Comparison of ENCODE assay signal across 21 cellular contexts in genomic region chr4:83546796-83547195, GRCh38. TPM values are rescaled to one million over a fixed set of nuclear protein-coding genes. Genes with fewer than 3 reads are reported as not detected.
A peak's percentile ranks its signal among the peaks of the same experiment; 100 is the strongest.
DNase-seq lines count a peak whose midpoint lies in the region; ATAC-seq and TF ChIP-seq lines count a peak whose summit lies in the region.
"Had no signal": no experiment of that assay in that cellular context is flagged by ENCODE, and none has a peak within 500 bp of the region (broad histone marks: within the 10 kb centered on the region; RNA-seq: fewer than 3 reads in every experiment).

No MANE protein-coding gene starts in this region.

- H2AFZ ChIP-seq in HCT116 (ENCODE audit: low read depth, low read length, poor library complexity, severe bottlenecking), result no peak overlapping the region
- no peak overlapping the region for H2AFZ ChIP-seq in neural progenitor cell (replicated peaks)

- TF ChIP-seq CTCF in HCT116 (IDR thresholded peaks at IDR 0.05 in 2 of 3, conservative IDR thresholded peaks at IDR 0.05 in 1 of 3; ENCODE audit: borderline replicate concordance in 1 of 3, insufficient read depth in 1 of 3, low read depth in 2 of 3, low read length in 2 of 3) (no peak), left ventricle myocardium inferior (IDR thresholded peaks at IDR 0.05; ENCODE audit: borderline replicate concordance) (no peak), neural progenitor cell (IDR thresholded peaks at IDR 0.05) (no peak)

- TF ChIP-seq RAD21 in HCT116 (IDR thresholded peaks at IDR 0.05; ENCODE audit: low read depth), result no peak

- no peak overlapping the region for H3K9ac ChIP-seq in HCT116 (ENCODE audit: low read length)
- no peak overlapping the region for H3K9ac ChIP-seq in neural progenitor cell

- no peaks in the 10 kb centered on the region for H3K9me2 ChIP-seq in HCT116 (ENCODE audit: insufficient read depth)

- no peak overlapping the region for H3K27ac Mint-ChIP-seq in neural progenitor cell
- H3K27ac Mint-ChIP-seq: activated T-helper 17 cell treated with anti-CD3 and anti-CD28 coated beads, Interleukin-2, amount 50 U/mL, for 72 hours; T-cell; WTC11 had no signal

- no peaks in the 10 kb centered on the region for H3K9me3 Mint-ChIP-seq in neural progenitor cell
- H3K9me3 Mint-ChIP-seq: activated T-helper 17 cell treated with anti-CD3 and anti-CD28 coated beads, Interleukin-2, amount 50 U/mL, for 72 hours; T-cell had no signal

- peaks cover 3% of the 10 kb centered on the region for H3K27me3 Mint-ChIP-seq in neural progenitor cell (ENCODE audit: insufficient read depth, low read depth)
- H3K27me3 Mint-ChIP-seq: activated T-helper 17 cell treated with anti-CD3 and anti-CD28 coated beads, Interleukin-2, amount 50 U/mL, for 72 hours had no signal

- H3K9me3 ChIP-seq in HCT116 (ENCODE audit: control insufficient read depth in 1 of 2, insufficient read depth in 1 of 2, low read depth in 1 of 2, low read length in 2 of 2), result no peaks in the 10 kb centered on the region
- H3K9me3 ChIP-seq in left ventricle myocardium inferior (replicated peaks), result no peaks in the 10 kb centered on the region
- H3K9me3 ChIP-seq in neural progenitor cell (ENCODE audit: low read depth), result no peaks in the 10 kb centered on the region
- H3K9me3 ChIP-seq: mucosa of descending colon, ovary had no signal

- H3K4me2 ChIP-seq in HCT116 (ENCODE audit: low read length) (peak overlapping the region; percentile 10; the same call in 1 of the 2 replicates), neural progenitor cell (no peak overlapping the region)
- H3K4me2 ChIP-seq: smooth muscle cell had no signal

- no peak overlapping the region for H3K27ac ChIP-seq in HCT116 (ENCODE audit: low read depth, low read length)
- peak overlapping the region; percentile 93 for H3K27ac ChIP-seq in left ventricle myocardium inferior (replicated peaks)
- H3K27ac ChIP-seq in neural progenitor cell, result no peak overlapping the region
- H3K27ac ChIP-seq: ovary had no signal

- CTCF ChIA-PET in HCT116 (lab: Charles Lee), result no interaction called here

- no peaks in the 10 kb centered on the region for H3F3A ChIP-seq in neural progenitor cell (ENCODE audit: low read depth)

- no peak overlapping the region for H3K4me3 Mint-ChIP-seq in neural progenitor cell
- H3K4me3 Mint-ChIP-seq: activated T-helper 17 cell treated with anti-CD3 and anti-CD28 coated beads, Interleukin-2, amount 50 U/mL, for 72 hours; T-cell; WTC11 had no signal

- no peak for TF ChIP-seq POLR2A in HCT116 (IDR thresholded peaks at IDR 0.05; ENCODE audit: borderline replicate concordance, extremely low read depth, insufficient read depth, insufficient read length)

- H3K4me3 ChIP-seq in HCT116 (replicated peaks in 1 of 2; ENCODE audit: low read depth in 1 of 2, low read length in 2 of 2), result no peak overlapping the region
- no peak overlapping the region for H3K4me3 ChIP-seq in left ventricle myocardium inferior
- no peak overlapping the region for H3K4me3 ChIP-seq in neural progenitor cell
- H3K4me3 ChIP-seq: mucosa of descending colon, ovary, smooth muscle cell had no signal

- H3K4me1 ChIP-seq in HCT116 (ENCODE audit: control insufficient read depth in 1 of 2, insufficient read depth in 2 of 2, low read length in 2 of 2), result peaks cover 25 to 49% of the 10 kb centered on the region in 2 experiments
- peaks cover 54% of the 10 kb centered on the region for H3K4me1 ChIP-seq in left ventricle myocardium inferior
- no peaks in the 10 kb centered on the region for H3K4me1 ChIP-seq in neural progenitor cell

- H3K4me1 Mint-ChIP-seq in neural progenitor cell, result no peaks in the 10 kb centered on the region
- H3K4me1 Mint-ChIP-seq: WTC11 had no signal

- ATAC-seq in HCT116, result no peak
- ATAC-seq: activated T-helper 17 cell treated with anti-CD3 and anti-CD28 coated beads, Interleukin-2, amount 50 U/mL, for 72 hours; mucosa of descending colon; T-cell; WTC11 had no signal

- H3K27me3 ChIP-seq in HCT116 (ENCODE audit: insufficient read depth, low read length), result no peaks in the 10 kb centered on the region
- H3K27me3 ChIP-seq in left ventricle myocardium inferior (ENCODE audit: low read depth), result no peaks in the 10 kb centered on the region
- H3K27me3 ChIP-seq in neural progenitor cell, result no peaks in the 10 kb centered on the region
- H3K27me3 ChIP-seq: ovary had no signal

- no peaks in the 10 kb centered on the region for H4K20me1 ChIP-seq in HCT116 (ENCODE audit: insufficient read depth)
- H4K20me1 ChIP-seq in neural progenitor cell (ENCODE audit: low read depth), result no peaks in the 10 kb centered on the region

- no peaks in the 10 kb centered on the region for H3K36me3 Mint-ChIP-seq in neural progenitor cell
- H3K36me3 Mint-ChIP-seq: WTC11 had no signal

- no TSS peak for BruUV-seq in HCT116 (replicated peaks; lab: Mats Ljungman, UMichigan)

- RAD21 ChIA-PET in HCT116 (lab: Charles Lee; ENCODE audit: low non-redundant PET in 1 of 2, low total read pairs in 2 of 2, uncharacterized antibody in 2 of 2, unreplicated experiment in 2 of 2), result no interaction called here

- intact Hi-C loops in HCT116 (cut with micrococcal nuclease), result no loop called here
- intact Hi-C loops in left ventricle myocardium inferior (cut with micrococcal nuclease), result no loop called here

- POLR2A ChIA-PET in HCT116 (lab: Charles Lee), result no interaction called here

- no peaks in the 10 kb centered on the region for H3K36me3 ChIP-seq in HCT116 (ENCODE audit: control insufficient read depth in 1 of 2, insufficient read depth in 2 of 2, low read length in 2 of 2)
- peaks cover 6% of the 10 kb centered on the region for H3K36me3 ChIP-seq in left ventricle myocardium inferior
- H3K36me3 ChIP-seq in neural progenitor cell, result no peaks in the 10 kb centered on the region
- H3K36me3 ChIP-seq: ovary had no signal

- peaks cover 13% of the 10 kb centered on the region; the same call in 1 of the 2 replicates for H3K79me2 ChIP-seq in HCT116 (ENCODE audit: insufficient read depth, low read length)
- H3K79me2 ChIP-seq in neural progenitor cell (ENCODE audit: low read depth), result no peaks in the 10 kb centered on the region

- DNase-seq in HCT116 (ENCODE audit: low read depth, low spot score) (no peak), SIG-M5 (lab: John Stamatoyannopoulos, UW) (peak; percentile 23), left ventricle myocardium inferior (no peak), renal cortical epithelial cell (ENCODE audit: low read depth) (peak; percentile 27), NK-92 (lab: John Stamatoyannopoulos, UW; ENCODE audit: unreplicated experiment) (no peak), neural progenitor cell (ENCODE audit: low spot score) (no peak)
- DNase-seq in effector CD8-positive, alpha-beta T cell (lab: John Stamatoyannopoulos, UW), result no peak
- no peak for DNase-seq in activated CD4-positive, alpha-beta T cell treated with anti-CD3 and anti-CD28 coated beads for 1 hour
- DNase-seq: activated CD8-positive, alpha-beta memory T cell treated with anti-CD3 and anti-CD28 coated beads for 24 hours; DMS153; effector CD4-positive, alpha-beta T cell; hippocampal formation; mucosa of descending colon; NCI-H1092; NCI-H748 treated with DMSO at 0.1 percent for 48 hours; ovary; RPMI8226; T-cell had no signal

TF ChIP-seq in HCT116, 20 proteins besides CTCF, POLR2A, EP300 and RAD21:
- TF ChIP-seq CEBPB (IDR thresholded peaks at IDR 0.05; ENCODE audit: low read depth), result 0 out of 2 replicates have a peak, but pooled peaks have one; percentile 41
- TF ChIP-seq ATF3 (IDR thresholded peaks at IDR 0.05), result peak; percentile 49; the same call in 1 of the 2 replicates
- TF ChIP-seq JUND (IDR thresholded peaks at IDR 0.05), result no peak
- no peak for TF ChIP-seq FOSL1 (IDR thresholded peaks at IDR 0.05; ENCODE audit: low read depth)
- TF ChIP-seq SP1 (IDR thresholded peaks at IDR 0.05; ENCODE audit: low read depth), result no peak
- TF ChIP-seq ZFX (IDR thresholded peaks at IDR 0.05), result no peak
- TF ChIP-seq TCF7L2 (IDR thresholded peaks at IDR 0.05; ENCODE audit: borderline replicate concordance, extremely low read depth, insufficient read depth, insufficient read length), result no peak
- TF ChIP-seq EZH2 (IDR thresholded peaks at IDR 0.05), result no peak
- TF ChIP-seq ZNF274 (IDR thresholded peaks at IDR 0.05; ENCODE audit: low read depth, low read length), result no peak

RNA-seq across cellular contexts. Expression of gene GPAT3, which starts 10.9 kb away (rescaled TPM):
- total RNA-seq in HCT116 (2021; ENCODE audit: unreplicated experiment), result 36.7 TPM
- polyA plus RNA-seq in HCT116 (2012), result 12.4 and 18.9 TPM in 2 replicates
- 44.2 TPM for total RNA-seq in left ventricle myocardium inferior
- total RNA-seq in renal cortical epithelial cell, result 6.7 and 18.9 TPM in 2 replicates
- total RNA-seq in neural progenitor cell (ENCODE audit: low replicate concordance), result 0.99 TPM in 1 of 2 replicates, not detected in the other

Comparison
In these comparisons a context has a peak if more than half of its experiments do, and no peak if none do; other contexts are left out.
1. DNase-seq: peak in SIG-M5 (single experiment) and renal cortical epithelial cell (single experiment); none in HCT116 (single experiment), left ventricle myocardium inferior (single experiment), effector CD8-positive, alpha-beta T cell (single experiment), NK-92 (single experiment), neural progenitor cell (single experiment) and activated CD4-positive, alpha-beta T cell treated with anti-CD3 and anti-CD28 coated beads for 1 hour (single experiment).